In genomic region chr21:14875704-14876364, GRCh38 we compare ENCODE assay signal across 13 cellular contexts.
DNase-seq lines count a peak whose midpoint lies in the region; ATAC-seq, FAIRE-seq and TF ChIP-seq lines count a peak whose summit lies in the region.
"Had no signal": no experiment of that assay in that cellular context is flagged by ENCODE, and none has a peak within 500 bp of the region (broad histone marks: within the 10 kb centered on the region; RNA-seq: fewer than 3 reads in every experiment).

No MANE protein-coding gene starts in this region.

- no peaks in the 10 kb centered on the region for H3K9me3 ChIP-seq in tibial nerve
- H3K9me3 ChIP-seq in MG63 = no peaks in the 10 kb centered on the region

- ATAC-seq in GM21390 (IDR thresholded peaks at IDR 0.05; ENCODE audit: unreplicated experiment) (peak; percentile 65), HG03280 (IDR thresholded peaks at IDR 0.05; ENCODE audit: unreplicated experiment) (peak; percentile 52)
- ATAC-seq: activated naive CD4-positive, alpha-beta T cell treated with anti-CD3 and anti-CD28 coated beads, Interleukin-2, amount 50 U/mL, for 72 hours had no signal

- H3K4me3 ChIP-seq in tibial nerve = no peak overlapping the region
- no peak overlapping the region for H3K4me3 ChIP-seq in MG63

- no peak for TF ChIP-seq CTCF in tibial nerve (IDR thresholded peaks at IDR 0.05)

- no peak overlapping the region for H3K27ac ChIP-seq in tibial nerve
- H3K27ac ChIP-seq: parathyroid adenoma had no signal

- WGBS in tibial nerve, 2 donors = 46 to 54% methylated on average over 7 of the region's 7 CpGs

- H3K27me3 ChIP-seq in tibial nerve = no peaks in the 10 kb centered on the region
- no peaks in the 10 kb centered on the region for H3K27me3 ChIP-seq in MG63

- no peak for TF ChIP-seq POLR2A in GM12891 (IDR thresholded peaks at IDR 0.05; ENCODE audit: low read depth, low read length)
- TF ChIP-seq POLR2A in tibial nerve (IDR thresholded peaks at IDR 0.05) = no peak

- no peaks in the 10 kb centered on the region for H3K36me3 ChIP-seq in tibial nerve
- H3K36me3 ChIP-seq in MG63 = no peaks in the 10 kb centered on the region

- peaks cover 0 to 46% (median 20%) of the 10 kb centered on the region in 4 donors for H3K4me1 ChIP-seq in tibial nerve
- H3K4me1 ChIP-seq: parathyroid adenoma had no signal

- DNase-seq in GM12891 (ENCODE audit: insufficient read length, low spot score) (no peak), glomerular visceral epithelial cell (ENCODE audit: extremely low spot score) (peak; percentile 92), tibial nerve (ENCODE audit: low spot score in 2 of 2) (no peak), AML-193 (lab: John Stamatoyannopoulos, UW) (no peak), MG63 (no peak), retina (no peak)
- DNase-seq: glutamatergic neuron, KG1, SW 1271 had no signal

- TF ChIP-seq EP300 in tibial nerve (IDR thresholded peaks at IDR 0.05) = no peak

- peak; percentile 83 for FAIRE-seq in GM12891 (lab: Jason Lieb, UNC)

TF ChIP-seq in GM12891, 5 proteins besides CTCF, POLR2A, EP300 and RAD21:
- peak; percentile 87 for TF ChIP-seq POU2F2 (IDR thresholded peaks at IDR 0.05; ENCODE audit: low read depth, low read length)
- TF ChIP-seq SPI1 (IDR thresholded peaks at IDR 0.05; ENCODE audit: low read depth, low read length) = peak; percentile 25; the same call in 1 of the 2 replicates
- no peak for TF ChIP-seq POLR2AphosphoS5 (IDR thresholded peaks at IDR 0.05; ENCODE audit: low read depth, low read length)
- TF ChIP-seq TAF1 (IDR thresholded peaks at IDR 0.05; ENCODE audit: low read depth, low read length) = 0 out of 2 replicates have a peak, but pooled peaks have one; percentile 30
- peak; percentile 89 for TF ChIP-seq PAX5 (IDR thresholded peaks at IDR 0.05; ENCODE audit: insufficient read depth, low read length, severe bottlenecking)
